17 cellular contexts compared by ENCODE assay signal in genomic region chr16:1564325-1564724, GRCh38. TPM values are rescaled to one million over a fixed set of nuclear protein-coding genes. Genes with fewer than 3 reads are reported as not detected.
A peak's percentile ranks its signal among the peaks of the same experiment; 100 is the strongest.
DNase-seq lines count a peak whose midpoint lies in the region; ATAC-seq and TF ChIP-seq lines count a peak whose summit lies in the region.
"Had no signal": no experiment of that assay in that cellular context is flagged by ENCODE, and none has a peak within 500 bp of the region (broad histone marks: within the 10 kb centered on the region; RNA-seq: fewer than 3 reads in every experiment).

No MANE protein-coding gene starts in this region.

- no peak for ATAC-seq in activated T-cell treated with anti-CD3 and anti-CD28 coated beads, Interleukin-2, amount 50 U/mL, for 72 hours (replicated peaks in 1 of 2)
- peak in 2 of 4 donors; percentile 54 to 67 for ATAC-seq in psoas muscle
- ATAC-seq in GM21717 (IDR thresholded peaks at IDR 0.05; ENCODE audit: unreplicated experiment), result no peak
- ATAC-seq: activated naive CD4-positive, alpha-beta T cell treated with anti-CD3 and anti-CD28 coated beads, Interleukin-2, amount 50 U/mL, for 72 hours had no signal

- no peaks in the 10 kb centered on the region for H4K20me1 ChIP-seq in smooth muscle cell (ENCODE audit: low read depth)

- H2AFZ ChIP-seq in smooth muscle cell (ENCODE audit: low read depth), result no peak overlapping the region

- H3K4me2 ChIP-seq in smooth muscle cell, result no peak overlapping the region

- H3F3A ChIP-seq in smooth muscle cell (ENCODE audit: low read depth), result no peaks in the 10 kb centered on the region

- no peaks in the 10 kb centered on the region for H3K27me3 Mint-ChIP-seq in activated T-cell treated with anti-CD3 and anti-CD28 coated beads, Interleukin-2, amount 50 U/mL, for 72 hours (ENCODE audit: low read depth)
- H3K27me3 Mint-ChIP-seq in activated T-cell treated with anti-CD3 and anti-CD28 coated beads, Interleukin-2, amount 50 U/mL, for 24 hours, result no peaks in the 10 kb centered on the region
- H3K27me3 Mint-ChIP-seq: dendritic cell treated with granulocyte-macrophage colony-stimulating factor and Interleukin-4, amounts not matched to agents 40 ng/mL and 50 ng/mL, for 4 days had no signal

- H3K27ac ChIP-seq in psoas muscle, result no peak overlapping the region
- H3K27ac ChIP-seq in smooth muscle cell (ENCODE audit: low read depth), result no peak overlapping the region
- H3K27ac ChIP-seq: SJSA1 had no signal

- intact Hi-C loops in psoas muscle (cut with DNase I), result loop anchor here (5.0 kb wide), 2 partner anchors 43 to 67 kb away; no protein-coding TSS in a partner anchor

- no peaks in the 10 kb centered on the region for H3K79me2 ChIP-seq in smooth muscle cell (ENCODE audit: low read depth)

- H3K36me3 Mint-ChIP-seq in activated T-cell treated with anti-CD3 and anti-CD28 coated beads, Interleukin-2, amount 50 U/mL, for 72 hours (ENCODE audit: insufficient read depth in 2 of 2), result no peaks in the 10 kb centered on the region
- no peaks in the 10 kb centered on the region for H3K36me3 Mint-ChIP-seq in activated T-cell treated with anti-CD3 and anti-CD28 coated beads, Interleukin-2, amount 50 U/mL, for 24 hours (ENCODE audit: low read depth)
- H3K36me3 Mint-ChIP-seq: activated naive CD4-positive, alpha-beta T cell treated with anti-CD3 and anti-CD28 coated beads, Interleukin-2, amount 50 U/mL, for 72 hours had no signal

- 77 to 81% (median 77%) methylated on average over 9 of the region's 9 CpGs for WGBS in psoas muscle, 3 donors
- WGBS in smooth muscle cell (ENCODE audit: low lambda C conversion rate), result 90% methylated on average over 9 of the region's 9 CpGs

- peaks cover 3 to 43% of the 10 kb centered on the region in 2 donors for H3K36me3 ChIP-seq in psoas muscle (ENCODE audit: insufficient read depth in 1 of 2, low read depth in 1 of 2)
- no peaks in the 10 kb centered on the region for H3K36me3 ChIP-seq in smooth muscle cell (ENCODE audit: low read depth)
- H3K36me3 ChIP-seq: SJSA1 had no signal

- peaks cover 22% of the 10 kb centered on the region for H3K4me1 Mint-ChIP-seq in activated T-cell treated with anti-CD3 and anti-CD28 coated beads, Interleukin-2, amount 50 U/mL, for 72 hours (ENCODE audit: low read depth)
- H3K4me1 Mint-ChIP-seq in activated T-cell treated with anti-CD3 and anti-CD28 coated beads, Interleukin-2, amount 50 U/mL, for 24 hours (ENCODE audit: low read depth), result peaks cover 26% of the 10 kb centered on the region

- H3K9me3 ChIP-seq in psoas muscle (no peaks in the 10 kb centered on the region), smooth muscle cell (replicated peaks; ENCODE audit: low read depth) (no peaks in the 10 kb centered on the region)
- H3K9me3 ChIP-seq: SJSA1 had no signal

- no peak overlapping the region for H3K27ac Mint-ChIP-seq in activated T-cell treated with anti-CD3 and anti-CD28 coated beads, Interleukin-2, amount 50 U/mL, for 72 hours
- no peak overlapping the region for H3K27ac Mint-ChIP-seq in activated T-cell treated with anti-CD3 and anti-CD28 coated beads, Interleukin-2, amount 50 U/mL, for 24 hours
- H3K27ac Mint-ChIP-seq: dendritic cell treated with granulocyte-macrophage colony-stimulating factor and Interleukin-4, amounts not matched to agents 40 ng/mL and 50 ng/mL, for 4 days had no signal

- no peaks in the 10 kb centered on the region for H3K4me1 ChIP-seq in psoas muscle
- no peaks in the 10 kb centered on the region for H3K4me1 ChIP-seq in smooth muscle cell (ENCODE audit: low read depth)
- H3K4me1 ChIP-seq: SJSA1 had no signal

- H3K4me3 Mint-ChIP-seq in activated T-cell treated with anti-CD3 and anti-CD28 coated beads, Interleukin-2, amount 50 U/mL, for 72 hours, result no peak overlapping the region
- no peak overlapping the region for H3K4me3 Mint-ChIP-seq in activated T-cell treated with anti-CD3 and anti-CD28 coated beads, Interleukin-2, amount 50 U/mL, for 24 hours
- H3K4me3 Mint-ChIP-seq: dendritic cell treated with granulocyte-macrophage colony-stimulating factor and Interleukin-4, amounts not matched to agents 40 ng/mL and 50 ng/mL, for 4 days had no signal

- no peaks in the 10 kb centered on the region for H3K27me3 ChIP-seq in psoas muscle (ENCODE audit: insufficient read depth in 3 of 3, low read length in 2 of 3)
- H3K27me3 ChIP-seq in smooth muscle cell (ENCODE audit: low read depth), result no peaks in the 10 kb centered on the region
- H3K27me3 ChIP-seq: SJSA1 had no signal

- H3K9ac ChIP-seq in smooth muscle cell (ENCODE audit: low read depth), result no peak overlapping the region

- TF ChIP-seq CTCF in choroid plexus epithelial cell (conservative IDR thresholded peaks at IDR 0.05; ENCODE audit: low read depth, low read length) (peak; percentile 24), psoas muscle (IDR thresholded peaks at IDR 0.05) (peak; percentile 42), smooth muscle cell (IDR thresholded peaks at IDR 0.05; ENCODE audit: borderline replicate concordance, insufficient read depth, poor library complexity, severe bottlenecking) (no peak)

- H3K4me3 ChIP-seq in choroid plexus epithelial cell (ENCODE audit: low read depth, low read length), result no peak overlapping the region
- no peak overlapping the region for H3K4me3 ChIP-seq in psoas muscle
- no peak overlapping the region for H3K4me3 ChIP-seq in smooth muscle cell
- H3K4me3 ChIP-seq: SJSA1 had no signal

- peak; percentile 20 to 31 for DNase-seq in activated T-cell treated with anti-CD3 and anti-CD28 coated beads, Interleukin-2, amount 50 U/mL, for 72 hours
- DNase-seq in activated T-cell treated with anti-CD3 and anti-CD28 coated beads, Interleukin-2, amount 50 U/mL, for 24 hours, result no peak
- peak; percentile 30 for DNase-seq in HuH-7 (ENCODE audit: low spot score)
- no peak for DNase-seq in choroid plexus epithelial cell (ENCODE audit: low read depth)
- DNase-seq in psoas muscle, result no peak
- no peak for DNase-seq in smooth muscle cell (lab: John Stamatoyannopoulos, UW; ENCODE audit: unreplicated experiment)
- DNase-seq in stimulated activated CD4-positive, alpha-beta T cell treated with anti-CD3 and anti-CD28 coated beads, Interleukin-4, amount 100 ng/mL, for 4 hours, result no peak
- DNase-seq: GDM1, kidney glomerular epithelial cell, NCI-H1092 treated with DMSO at 0.1 percent for 48 hours, NCI-H524 treated with DMSO at 0.1 percent for 48 hours had no signal

- no peaks in the 10 kb centered on the region for H3K9me3 Mint-ChIP-seq in activated T-cell treated with anti-CD3 and anti-CD28 coated beads, Interleukin-2, amount 50 U/mL, for 72 hours
- no peaks in the 10 kb centered on the region for H3K9me3 Mint-ChIP-seq in activated T-cell treated with anti-CD3 and anti-CD28 coated beads, Interleukin-2, amount 50 U/mL, for 24 hours
- H3K9me3 Mint-ChIP-seq: activated naive CD4-positive, alpha-beta T cell treated with anti-CD3 and anti-CD28 coated beads, Interleukin-2, amount 50 U/mL, for 72 hours; dendritic cell treated with granulocyte-macrophage colony-stimulating factor and Interleukin-4, amounts not matched to agents 40 ng/mL and 50 ng/mL, for 4 days had no signal

RNA-seq across cellular contexts. Expression of gene TMEM204, which starts 30.9 kb away (rescaled TPM):
- 10 to 100 TPM; 15.7 to 16.7 TPM for total RNA-seq in activated T-cell treated with anti-CD3 and anti-CD28 coated beads, Interleukin-2, amount 50 U/mL, for 72 hours
- total RNA-seq in psoas muscle (10 to 100 TPM in 2 of 4 donors, 1 to 10 TPM in 2; 7.5 to 21.7 (median 10.2) TPM), smooth muscle cell (0.31 and 0.90 TPM in 2 replicates)
- polyA plus RNA-seq in psoas muscle (10 to 100 TPM; 11.8 to 22.3 (median 12.0) TPM), smooth muscle cell (3.0 and 4.2 TPM in 2 replicates)
- total RNA-seq: H1 had no signal
- polyA plus RNA-seq: H1, neural cell had no signal

RNA-seq across cellular contexts. Expression of gene IFT140, which starts 47.5 kb away (rescaled TPM):
- 10 to 100 TPM; 13.7 to 16.1 TPM for total RNA-seq in activated T-cell treated with anti-CD3 and anti-CD28 coated beads, Interleukin-2, amount 50 U/mL, for 72 hours
- total RNA-seq in psoas muscle, result 1 to 10 TPM; 3.0 to 5.0 (median 4.2) TPM
- polyA plus RNA-seq in psoas muscle, result 1 to 10 TPM; 2.6 to 3.9 (median 3.0) TPM
- total RNA-seq in smooth muscle cell, result 24.8 and 30.0 TPM in 2 replicates
- polyA plus RNA-seq in smooth muscle cell, result 17.2 and 24.1 TPM in 2 replicates

RNA-seq across cellular contexts. Expression of gene CRAMP1, which starts 47.8 kb away (rescaled TPM):
- 10 to 100 TPM; 28.3 to 30.1 TPM for total RNA-seq in activated T-cell treated with anti-CD3 and anti-CD28 coated beads, Interleukin-2, amount 50 U/mL, for 72 hours
- 10 to 100 TPM in 2 of 4 donors, 1 to 10 TPM in 2; 7.6 to 13.1 (median 10.5) TPM for total RNA-seq in psoas muscle
- polyA plus RNA-seq in psoas muscle, result 1 to 10 TPM; 3.3 to 8.6 (median 3.8) TPM
- 7.3 and 16.5 TPM in 2 replicates for total RNA-seq in smooth muscle cell
- 6.3 and 7.9 TPM in 2 replicates for polyA plus RNA-seq in smooth muscle cell

Comparison
In these comparisons a context has a peak if more than half of its experiments do, and no peak if none do; other contexts are left out.
1. DNase-seq: peak in activated T-cell treated with anti-CD3 and anti-CD28 coated beads, Interleukin-2, amount 50 U/mL, for 72 hours (2 of 2) and HuH-7 (single experiment); none in activated T-cell treated with anti-CD3 and anti-CD28 coated beads, Interleukin-2, amount 50 U/mL, for 24 hours (single experiment), choroid plexus epithelial cell (single experiment), psoas muscle (0 of 2), smooth muscle cell (single experiment) and stimulated activated CD4-positive, alpha-beta T cell treated with anti-CD3 and anti-CD28 coated beads, Interleukin-4, amount 100 ng/mL, for 4 hours (0 of 2).